ENCODE assay signal across 24 cellular contexts in the genomic region with DNA sequence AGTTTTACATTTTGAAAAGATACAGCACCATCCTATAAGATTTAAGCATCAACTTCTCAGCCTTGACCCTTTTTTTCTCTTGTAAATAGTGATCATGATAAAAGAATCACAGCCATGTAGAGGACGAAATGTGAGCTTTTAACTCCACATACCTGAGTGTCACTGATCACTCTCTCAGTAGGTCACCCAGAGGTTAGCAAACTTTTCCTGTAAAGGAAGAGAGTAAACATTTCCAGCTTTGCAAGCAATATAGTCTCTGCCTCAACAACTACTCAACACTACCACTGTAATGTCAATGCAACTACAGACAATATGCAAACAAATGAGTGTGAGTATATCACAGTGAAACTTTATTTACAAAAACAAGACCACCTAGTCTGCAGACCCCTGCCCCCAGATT.
"Had no signal": no experiment of that assay in that cellular context is flagged by ENCODE, and none has a peak within 500 bp of the region (broad histone marks: within the 10 kb centered on the region; RNA-seq: fewer than 3 reads in every experiment).

No MANE protein-coding gene starts in this region.

- H3K36me3 ChIP-seq: heart left ventricle, stomach, thyroid gland, vagina had no signal

- H3K4me3 Mint-ChIP-seq: naive thymus-derived CD8-positive, alpha-beta T cell; nephron progenitor cell; stimulated activated effector memory CD8-positive, alpha-beta T cell treated with anti-CD3 and anti-CD28 coated beads, Interleukin-12 subunit alpha, Interleukin-12 subunit beta, amount 100 ng/mL, for 72 hours had no signal

- H3K4me1 ChIP-seq: foreskin keratinocyte, heart left ventricle, psoas muscle, thyroid gland, vagina had no signal

- ATAC-seq: foreskin keratinocyte; gastroesophageal sphincter; heart left ventricle; left cardiac atrium; naive thymus-derived CD8-positive, alpha-beta T cell; psoas muscle; right cardiac atrium; stimulated activated effector memory CD8-positive, alpha-beta T cell treated with anti-CD3 and anti-CD28 coated beads, Interleukin-12 subunit alpha, Interleukin-12 subunit beta, amount 100 ng/mL, for 72 hours had no signal

- H3K36me3 Mint-ChIP-seq: naive thymus-derived CD8-positive, alpha-beta T cell; stimulated activated effector memory CD8-positive, alpha-beta T cell treated with anti-CD3 and anti-CD28 coated beads, Interleukin-12 subunit alpha, Interleukin-12 subunit beta, amount 100 ng/mL, for 72 hours had no signal

- H3K27ac Mint-ChIP-seq: naive thymus-derived CD8-positive, alpha-beta T cell; stimulated activated effector memory CD8-positive, alpha-beta T cell treated with anti-CD3 and anti-CD28 coated beads, Interleukin-12 subunit alpha, Interleukin-12 subunit beta, amount 100 ng/mL, for 72 hours had no signal

- H3K27ac ChIP-seq: dorsolateral prefrontal cortex, esophagus muscularis mucosa, foreskin keratinocyte, gastroesophageal sphincter, heart left ventricle, psoas muscle, stomach, thyroid gland, vagina had no signal

- DNase-seq: dorsolateral prefrontal cortex; effector CD4-positive, alpha-beta T cell; foreskin keratinocyte; heart left ventricle; hippocampal formation; left cardiac atrium; mesenchymal stem cell; midbrain; naive thymus-derived CD8-positive, alpha-beta T cell; nephron progenitor cell; nucleus accumbens; psoas muscle; right cardiac atrium; sigmoid colon; stimulated activated CD4-positive, alpha-beta T cell treated with anti-CD3 and anti-CD28 coated beads, Interleukin-2, amount 100 ng/mL, for 24 hours; stimulated activated CD4-positive, alpha-beta T cell treated with anti-CD3 and anti-CD28 coated beads, Interleukin-4, amount 100 ng/mL, for 24 hours; stimulated activated naive CD4-positive, alpha-beta T cell treated with Interleukin-2 at 50 U/mL for 16 hours; stomach; thyroid gland had no signal

- H3K9me3 ChIP-seq: esophagus muscularis mucosa, gastroesophageal sphincter, heart left ventricle, psoas muscle, sigmoid colon, stomach, thyroid gland, vagina had no signal

- H3K4me1 Mint-ChIP-seq: stimulated activated effector memory CD8-positive, alpha-beta T cell treated with anti-CD3 and anti-CD28 coated beads, Interleukin-12 subunit alpha, Interleukin-12 subunit beta, amount 100 ng/mL, for 72 hours had no signal

- H3K4me3 ChIP-seq: dorsolateral prefrontal cortex, esophagus muscularis mucosa, gastroesophageal sphincter, heart left ventricle, lung, psoas muscle, sigmoid colon, stomach, thyroid gland, vagina had no signal

- H3K27me3 ChIP-seq: dorsolateral prefrontal cortex, esophagus muscularis mucosa, foreskin keratinocyte, gastroesophageal sphincter, sigmoid colon, stomach, thyroid gland, vagina had no signal
